In genomic region chr5:88683506-88684135, GRCh38 we compare ENCODE assay signal across 9 cellular contexts.
A peak's percentile ranks its signal among the peaks of the same experiment; 100 is the strongest.
DNase-seq lines count a peak whose midpoint lies in the region; ATAC-seq and TF ChIP-seq lines count a peak whose summit lies in the region.
"Had no signal": no experiment of that assay in that cellular context is flagged by ENCODE, and none has a peak within 500 bp of the region (broad histone marks: within the 10 kb centered on the region; RNA-seq: fewer than 3 reads in every experiment).

No MANE protein-coding gene starts in this region.

- H3K4me1 Mint-ChIP-seq in stimulated activated effector memory CD8-positive, alpha-beta T cell treated with anti-CD3 and anti-CD28 coated beads, Interleukin-12 subunit alpha, Interleukin-12 subunit beta, amount 100 ng/mL, for 72 hours, result peaks cover 14% of the 10 kb centered on the region

- H3K9me3 ChIP-seq in HAP-1 (no peaks in the 10 kb centered on the region), esophagus muscularis mucosa (no peaks in the 10 kb centered on the region)

- ATAC-seq in stimulated activated effector memory CD8-positive, alpha-beta T cell treated with anti-CD3 and anti-CD28 coated beads, Interleukin-12 subunit alpha, Interleukin-12 subunit beta, amount 100 ng/mL, for 72 hours, result peak; percentile 55

- TF ChIP-seq CTCF in GM12873 (IDR thresholded peaks at IDR 0.05; ENCODE audit: insufficient read depth, low read depth, low read length, missing control alignments) (peak; percentile 44), esophagus muscularis mucosa (IDR thresholded peaks at IDR 0.05) (no peak)

- intact Hi-C loops in esophagus muscularis mucosa (cut with DNase I), result no loop called here

- DNase-seq in HAP-1 (ENCODE audit: low spot score in 2 of 2) (peak; percentile 78 to 86), NCI-H2081 treated with DMSO at 0.1 percent for 48 hours (lab: John Stamatoyannopoulos, UW) (peak; percentile 65), cerebellum (ENCODE audit: low spot score) (peak; percentile 89), esophagus muscularis mucosa (ENCODE audit: extremely low spot score) (no peak), NOMO-1 treated with dmso at 0.1 percent for 144 hours (lab: John Stamatoyannopoulos, UW; ENCODE audit: unreplicated experiment) (no peak)
- no peak for DNase-seq in stimulated activated effector memory CD8-positive, alpha-beta T cell treated with anti-CD3 and anti-CD28 coated beads, Interleukin-12 subunit alpha, Interleukin-12 subunit beta, amount 100 ng/mL, for 72 hours (ENCODE audit: low spot score in 2 of 2)
- no peak for DNase-seq in effector CD4-positive, alpha-beta T cell

- H3K4me3 Mint-ChIP-seq in stimulated activated effector memory CD8-positive, alpha-beta T cell treated with anti-CD3 and anti-CD28 coated beads, Interleukin-12 subunit alpha, Interleukin-12 subunit beta, amount 100 ng/mL, for 72 hours, result no peak overlapping the region
- H3K4me3 Mint-ChIP-seq: stimulated activated naive CD8-positive, alpha-beta T cell treated with anti-CD3 and anti-CD28 coated beads, Interleukin-15, Interleukin-2, amounts not matched to agents 100 ng/mL and 50 ng/mL, for 24 hours had no signal

- H3K27me3 ChIP-seq in HAP-1 (ENCODE audit: low read depth) (no peaks in the 10 kb centered on the region), esophagus muscularis mucosa (peaks cover 7 to 100% (median 92%) of the 10 kb centered on the region in 4 donors)

- WGBS in esophagus muscularis mucosa, result 9% methylated on average over 29 of the region's 31 CpGs

- TF ChIP-seq EP300 in esophagus muscularis mucosa (IDR thresholded peaks at IDR 0.05), result no peak

- in situ Hi-C loops in HAP-1 (cut with MboI; ENCODE audit: low sequenced_read_pairs), result loop anchor here (5.0 kb wide), 1 partner anchor 901 kb away; no protein-coding TSS in a partner anchor

- peaks cover 13% of the 10 kb centered on the region for H3K4me1 ChIP-seq in HAP-1
- peaks cover 14 to 37% (median 31%) of the 10 kb centered on the region in 4 donors for H3K4me1 ChIP-seq in esophagus muscularis mucosa

- H3K27ac ChIP-seq in esophagus muscularis mucosa (replicated peaks in 1 of 4), result no peak overlapping the region

- no peak overlapping the region for H3K27ac Mint-ChIP-seq in stimulated activated effector memory CD8-positive, alpha-beta T cell treated with anti-CD3 and anti-CD28 coated beads, Interleukin-12 subunit alpha, Interleukin-12 subunit beta, amount 100 ng/mL, for 72 hours
- H3K27ac Mint-ChIP-seq: stimulated activated naive CD8-positive, alpha-beta T cell treated with anti-CD3 and anti-CD28 coated beads, Interleukin-15, Interleukin-2, amounts not matched to agents 100 ng/mL and 50 ng/mL, for 24 hours had no signal

- H3K4me3 ChIP-seq in HAP-1 (peak overlapping the region; percentile 45), esophagus muscularis mucosa (peak overlapping the region in 1 of 4 donors; percentile 15)

- H3K9me3 Mint-ChIP-seq in stimulated activated effector memory CD8-positive, alpha-beta T cell treated with anti-CD3 and anti-CD28 coated beads, Interleukin-12 subunit alpha, Interleukin-12 subunit beta, amount 100 ng/mL, for 72 hours, result no peaks in the 10 kb centered on the region
- H3K9me3 Mint-ChIP-seq: stimulated activated naive CD8-positive, alpha-beta T cell treated with anti-CD3 and anti-CD28 coated beads, Interleukin-15, Interleukin-2, amounts not matched to agents 100 ng/mL and 50 ng/mL, for 24 hours had no signal

- H3K36me3 ChIP-seq in HAP-1 (replicated peaks) (no peaks in the 10 kb centered on the region), esophagus muscularis mucosa (no peaks in the 10 kb centered on the region)

- TF ChIP-seq POLR2A in esophagus muscularis mucosa (IDR thresholded peaks at IDR 0.05; ENCODE audit: low read depth), result no peak

- no peaks in the 10 kb centered on the region for H3K36me3 Mint-ChIP-seq in stimulated activated effector memory CD8-positive, alpha-beta T cell treated with anti-CD3 and anti-CD28 coated beads, Interleukin-12 subunit alpha, Interleukin-12 subunit beta, amount 100 ng/mL, for 72 hours

Comparison
In these comparisons a context has a peak if more than half of its experiments do, and no peak if none do; other contexts are left out.
1. DNase-seq: peak in HAP-1 (2 of 2), NCI-H2081 treated with DMSO at 0.1 percent for 48 hours (single experiment) and cerebellum (single experiment); none in stimulated activated effector memory CD8-positive, alpha-beta T cell treated with anti-CD3 and anti-CD28 coated beads, Interleukin-12 subunit alpha, Interleukin-12 subunit beta, amount 100 ng/mL, for 72 hours (0 of 2), effector CD4-positive, alpha-beta T cell (single experiment), esophagus muscularis mucosa (single experiment) and NOMO-1 treated with dmso at 0.1 percent for 144 hours (single experiment).